Comparison of ENCODE assay signal across 4 cellular contexts in genomic region chr19:51317968-51318367, GRCh38. TPM values are rescaled to one million over a fixed set of nuclear protein-coding genes. Genes with fewer than 3 reads are reported as not detected.
"Had no signal": no experiment of that assay in that cellular context is flagged by ENCODE, and none has a peak within 500 bp of the region (broad histone marks: within the 10 kb centered on the region; RNA-seq: fewer than 3 reads in every experiment).

No MANE protein-coding gene starts in this region.

- DNase-seq: GDM1, GF-D8 had no signal

- H3K4me3 ChIP-seq: GM12878 had no signal

- ATAC-seq: GM12878 had no signal

RNA-seq across cellular contexts. Expression of gene IGLON5, which starts 6.5 kb away (rescaled TPM):
- total RNA-seq: G401, GM12878 had no signal
- polyA plus RNA-seq: GM12878 had no signal

RNA-seq across cellular contexts. Expression of gene CLDND2, which starts 50.8 kb away (rescaled TPM):
- total RNA-seq: G401 had no signal

RNA-seq across cellular contexts. Expression of gene NKG7, which starts 54.5 kb away (rescaled TPM):
- total RNA-seq: G401 had no signal
